ENCODE assay signal across 1 cellular context in genomic region chr2:70069049-70069448, GRCh38.
TF ChIP-seq lines count a peak whose summit lies in the region.

No MANE protein-coding gene starts in this region.

TF ChIP-seq in GM23338, 12 proteins besides CTCF, POLR2A, EP300 and RAD21 (continued from another document):
- no peak for TF ChIP-seq ZNF462 (CRISPR knock-in tag; IDR thresholded peaks at IDR 0.05)
- TF ChIP-seq ZNF331 (CRISPR knock-in tag; IDR thresholded peaks at IDR 0.05; ENCODE audit: low read depth) = no peak
- TF ChIP-seq ETS1 (IDR thresholded peaks at IDR 0.05) = no peak
- TF ChIP-seq EZH2 (IDR thresholded peaks at IDR 0.05; ENCODE audit: low read depth, unreplicated experiment) = no peak
- TF ChIP-seq EZH2phosphoT487 (IDR thresholded peaks at IDR 0.05; ENCODE audit: unreplicated experiment) = no peak
- TF ChIP-seq STAT1 (IDR thresholded peaks at IDR 0.05; ENCODE audit: unreplicated experiment) = no peak
- TF ChIP-seq JUNB (IDR thresholded peaks at IDR 0.05; ENCODE audit: unreplicated experiment) = no peak
- no peak for TF ChIP-seq CREB1 (CRISPR knock-in tag; IDR thresholded peaks at IDR 0.05; ENCODE audit: low read depth)
